8 cellular contexts compared by ENCODE assay signal in the genomic region with DNA sequence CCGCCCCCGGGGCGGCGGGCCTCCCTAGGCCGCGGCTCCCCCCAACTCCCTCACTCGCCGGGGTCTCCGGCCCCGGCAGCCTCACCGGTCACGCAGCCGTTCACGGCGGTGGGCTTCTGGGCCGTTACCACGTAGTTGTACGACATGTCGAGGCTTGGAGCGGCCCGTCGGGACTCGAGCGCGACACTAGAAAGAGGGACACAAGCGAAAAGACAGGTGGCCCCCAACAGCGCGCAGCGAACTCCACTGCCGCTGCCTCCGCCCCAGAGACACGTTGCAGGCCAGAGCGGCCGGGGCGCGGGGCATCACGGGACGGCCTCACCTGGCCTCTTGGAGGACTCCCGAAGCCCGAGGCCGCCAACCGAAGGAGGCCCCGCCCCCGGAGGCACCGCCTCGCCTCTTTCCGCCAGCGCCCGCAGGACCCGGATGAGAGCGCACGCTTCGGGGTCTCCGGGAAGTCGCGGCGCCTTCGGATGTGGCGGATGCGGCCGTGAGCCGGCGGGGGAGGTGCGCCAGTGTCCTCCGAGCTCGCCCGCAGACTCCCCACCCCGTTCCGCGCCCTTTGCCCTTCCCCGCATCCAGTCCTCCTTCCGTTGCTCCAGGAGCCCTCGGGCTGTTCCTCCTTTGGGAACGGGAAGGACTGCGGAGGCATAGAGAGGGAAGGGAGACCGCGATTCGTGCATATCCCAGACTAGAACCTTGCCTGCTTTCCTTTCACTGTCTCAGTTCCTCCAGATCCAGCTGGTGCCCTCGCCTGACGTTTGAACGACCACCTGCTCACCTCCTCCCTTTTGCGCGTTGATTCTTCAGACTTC. TPM values are rescaled to one million over a fixed set of nuclear protein-coding genes. Genes with fewer than 3 reads are reported as not detected.
DNase-seq lines count a peak whose midpoint lies in the region; TF ChIP-seq lines count a peak whose summit lies in the region.

TSS of gene DDB1 (minus strand) at position 283 of the 815 bp plus-strand sequence. CDS start at position 146, 137 bp downstream.
TSS of gene TKFC (plus strand) at position 406 of the 815 bp plus-strand sequence. CDS start 1,501 bp downstream, outside the sequence.

- no peaks in the 10 kb centered on the region for H3K27me3 ChIP-seq in neuron (ENCODE audit: insufficient read depth, low read length)

- no peaks in the 10 kb centered on the region for H3K9me3 ChIP-seq in neuron (ENCODE audit: low read length)

- peaks cover 19% of the 10 kb centered on the region for H3K36me3 ChIP-seq in neuron (ENCODE audit: insufficient read depth, low read length)

- in situ Hi-C loops in SK-MEL-5 (cut with HindIII; ENCODE audit: low pct_unique_long_range_greater_than_20kb, low sequenced_read_pairs): no loop called here

- H3K4me1 ChIP-seq in neuron (ENCODE audit: insufficient read depth, low read length): peaks cover 35% of the 10 kb centered on the region

- no peak for TF ChIP-seq CTCF in HFF-Myc (IDR thresholded peaks at IDR 0.05; ENCODE audit: low read depth, low read length, missing control alignments)

- peak within 1 kb of the TSS; percentile 70 for H2AFZ ChIP-seq in neuron (ENCODE audit: low read depth, low read length)

- DNase-seq in GF-D8 (lab: John Stamatoyannopoulos, UW): peak; percentile 70
- peak; percentile 64 for DNase-seq in HFF-Myc (ENCODE audit: extremely low read depth, low read depth)
- peak; percentile 94 for DNase-seq in NAMALWA (ENCODE audit: low spot score)
- DNase-seq in SK-MEL-5 (ENCODE audit: low read depth, low spot score): peak; percentile 87
- peak; percentile 98 for DNase-seq in activated naive CD4-positive, alpha-beta T cell treated with Interleukin-2 at 50 U/mL for 16 hours
- peak; percentile 77 for DNase-seq in foreskin melanocyte
- peak; percentile 74 for DNase-seq in stromal cell of bone marrow (ENCODE audit: low read depth)

- peak within 1 kb of the TSS; percentile 93 for H3K4me3 ChIP-seq in HFF-Myc (replicated peaks; ENCODE audit: low read depth, low read length)
- H3K4me3 ChIP-seq in neuron (ENCODE audit: low read length): peak within 1 kb of the TSS; percentile 89

RNA-seq across cellular contexts. Expression of gene DDB1, which starts in this region (rescaled TPM):
- total RNA-seq in SK-MEL-5 (2014; rRNA removed; shearing (Covaris generic)): 190 and 218 TPM in 2 replicates
- 145 and 168 TPM in 2 replicates for polyA plus RNA-seq in SK-MEL-5 (2015; cell fraction: cytosol; rRNA removed)
- 101 and 129 TPM in 2 replicates for polyA plus RNA-seq in SK-MEL-5 (2015; cell fraction: nucleus; rRNA removed)

RNA-seq across cellular contexts. Expression of gene TKFC, which starts in this region (rescaled TPM):
- 43.2 and 48.6 TPM in 2 replicates for total RNA-seq in SK-MEL-5 (2014; rRNA removed; shearing (Covaris generic))
- 79.2 and 80.7 TPM in 2 replicates for polyA plus RNA-seq in SK-MEL-5 (2015; cell fraction: cytosol; rRNA removed)
- 232 TPM in 2 replicates for polyA plus RNA-seq in SK-MEL-5 (2015; cell fraction: nucleus; rRNA removed)

Comparison
In these comparisons a context has a peak if more than half of its experiments do, and no peak if none do; other contexts are left out.
1. Peak in every context shown above with its lines: DNase-seq and H3K4me3 ChIP-seq.